ENCODE assay signal across 33 cellular contexts in genomic region chr5:173835662-173836061, GRCh38. TPM values are rescaled to one million over a fixed set of nuclear protein-coding genes. Genes with fewer than 3 reads are reported as not detected.
DNase-seq lines count a peak whose midpoint lies in the region; ATAC-seq, FAIRE-seq and TF ChIP-seq lines count a peak whose summit lies in the region.
"Had no signal": no experiment of that assay in that cellular context is flagged by ENCODE, and none has a peak within 500 bp of the region (broad histone marks: within the 10 kb centered on the region; RNA-seq: fewer than 3 reads in every experiment).

No MANE protein-coding gene starts in this region.

- H3K4me3 ChIP-seq in left ventricle myocardium inferior (no peak overlapping the region), endodermal cell (ENCODE audit: low read length) (no peak overlapping the region), upper lobe of left lung (no peak overlapping the region), BE2C (ENCODE audit: low read depth, low read length) (no peak overlapping the region)
- no peak overlapping the region for H3K4me3 ChIP-seq in naive thymus-derived CD4-positive, alpha-beta T cell (ENCODE audit: low read length)
- H3K4me3 ChIP-seq: gastroesophageal sphincter, pancreas, Peyer's patch, smooth muscle cell, testis, uterus had no signal

- peaks cover 12% of the 10 kb centered on the region for H3K4me1 ChIP-seq in left ventricle myocardium inferior
- peaks cover 1% of the 10 kb centered on the region for H3K4me1 ChIP-seq in endodermal cell (ENCODE audit: control insufficient read depth, insufficient read depth, low read length)
- no peaks in the 10 kb centered on the region for H3K4me1 ChIP-seq in naive thymus-derived CD4-positive, alpha-beta T cell (ENCODE audit: control insufficient read depth in 2 of 2, insufficient read depth in 2 of 2, low read length in 2 of 2)
- peaks cover 2 to 23% (median 11%) of the 10 kb centered on the region in 4 donors for H3K4me1 ChIP-seq in upper lobe of left lung
- H3K4me1 ChIP-seq in BE2C, result peaks cover 8% of the 10 kb centered on the region
- H3K4me1 ChIP-seq: testis, uterus had no signal

- H3K4me1 Mint-ChIP-seq in endodermal cell, result peaks cover 29% of the 10 kb centered on the region
- peaks cover 0 to 3% (median 0%) of the 10 kb centered on the region in 7 donors for H3K4me1 Mint-ChIP-seq in naive thymus-derived CD4-positive, alpha-beta T cell
- H3K4me1 Mint-ChIP-seq: activated naive CD8-positive, alpha-beta T cell treated with anti-CD3 and anti-CD28 coated beads, Interleukin-2, amount 10 ng/mL, durations not matched to agents 7 days and 5 days; central memory CD8-positive, alpha-beta T cell had no signal

- no peak for TF ChIP-seq EP300 in upper lobe of left lung (IDR thresholded peaks at IDR 0.05)

- no peaks in the 10 kb centered on the region for H3K36me3 Mint-ChIP-seq in endodermal cell (ENCODE audit: low read depth)
- H3K36me3 Mint-ChIP-seq in naive thymus-derived CD4-positive, alpha-beta T cell, result no peaks in the 10 kb centered on the region
- H3K36me3 Mint-ChIP-seq: activated naive CD8-positive, alpha-beta T cell treated with anti-CD3 and anti-CD28 coated beads, Interleukin-2, amount 10 ng/mL, durations not matched to agents 7 days and 5 days had no signal

- H3K9me3 ChIP-seq in left ventricle myocardium inferior (replicated peaks) (no peaks in the 10 kb centered on the region), endodermal cell (ENCODE audit: control insufficient read depth, low read length) (peaks cover 6% of the 10 kb centered on the region), upper lobe of left lung (no peaks in the 10 kb centered on the region), BE2C (no peaks in the 10 kb centered on the region)
- no peaks in the 10 kb centered on the region for H3K9me3 ChIP-seq in naive thymus-derived CD4-positive, alpha-beta T cell (ENCODE audit: control insufficient read depth in 2 of 3, low read length in 3 of 3)
- H3K9me3 ChIP-seq: gastroesophageal sphincter, pancreas, Peyer's patch, testis, uterus had no signal

- no peaks in the 10 kb centered on the region for H3K27me3 Mint-ChIP-seq in endodermal cell (ENCODE audit: insufficient read depth)
- H3K27me3 Mint-ChIP-seq in naive thymus-derived CD4-positive, alpha-beta T cell, result peaks cover 0 to 7% (median 0%) of the 10 kb centered on the region in 5 donors
- H3K27me3 Mint-ChIP-seq: activated naive CD8-positive, alpha-beta T cell treated with anti-CD3 and anti-CD28 coated beads, Interleukin-2, amount 10 ng/mL, durations not matched to agents 7 days and 5 days; central memory CD8-positive, alpha-beta T cell; stimulated activated naive CD8-positive, alpha-beta T cell treated with anti-CD3 and anti-CD28 coated beads, Interleukin-15, Interleukin-2, amounts not matched to agents 100 ng/mL and 50 ng/mL, for 24 hours had no signal

- ATAC-seq in left ventricle myocardium superior (peak; percentile 14), upper lobe of left lung (ENCODE audit: low FRiP score in 2 of 2) (peak in 1 of 2 donors; percentile 17)
- peak; percentile 47 for ATAC-seq in naive thymus-derived CD4-positive, alpha-beta T cell
- ATAC-seq: gastroesophageal sphincter had no signal

- intact Hi-C loops in left ventricle myocardium superior (cut with micrococcal nuclease) (no loop called here), left ventricle myocardium inferior (cut with micrococcal nuclease) (no loop called here)
- intact Hi-C loops in naive thymus-derived CD4-positive, alpha-beta T cell (cut with micrococcal nuclease), result no loop called here

- POLR2A ChIA-PET in naive thymus-derived CD4-positive, alpha-beta T cell (lab: Charles Lee), result no interaction called here

- H3K27me3 ChIP-seq in left ventricle myocardium inferior (ENCODE audit: low read depth), result no peaks in the 10 kb centered on the region
- H3K27me3 ChIP-seq in endodermal cell (ENCODE audit: control insufficient read depth, insufficient read depth, low read length, poor library complexity, severe bottlenecking), result no peaks in the 10 kb centered on the region
- H3K27me3 ChIP-seq in naive thymus-derived CD4-positive, alpha-beta T cell (ENCODE audit: control insufficient read depth in 2 of 2, insufficient read depth in 2 of 2, low read length in 2 of 2), result no peaks in the 10 kb centered on the region
- no peaks in the 10 kb centered on the region for H3K27me3 ChIP-seq in upper lobe of left lung
- no peaks in the 10 kb centered on the region for H3K27me3 ChIP-seq in BE2C
- H3K27me3 ChIP-seq: gastroesophageal sphincter, pancreas, Peyer's patch, testis, uterus had no signal

- H3K9ac ChIP-seq in endodermal cell (ENCODE audit: extremely low read depth, low read length, poor library complexity, severe bottlenecking), result no peak overlapping the region

- H3K36me3 ChIP-seq in left ventricle myocardium inferior (no peaks in the 10 kb centered on the region), endodermal cell (ENCODE audit: control insufficient read depth, insufficient read depth, low read length) (no peaks in the 10 kb centered on the region), upper lobe of left lung (no peaks in the 10 kb centered on the region), BE2C (no peaks in the 10 kb centered on the region)
- no peaks in the 10 kb centered on the region for H3K36me3 ChIP-seq in naive thymus-derived CD4-positive, alpha-beta T cell (ENCODE audit: control insufficient read depth in 2 of 3, insufficient read depth in 3 of 3, low read length in 3 of 3)
- H3K36me3 ChIP-seq: gastroesophageal sphincter, pancreas, Peyer's patch, uterus had no signal

- no peak overlapping the region for H3K4me3 Mint-ChIP-seq in endodermal cell
- H3K4me3 Mint-ChIP-seq in naive thymus-derived CD4-positive, alpha-beta T cell, result no peak overlapping the region
- H3K4me3 Mint-ChIP-seq: activated naive CD8-positive, alpha-beta T cell treated with anti-CD3 and anti-CD28 coated beads, Interleukin-2, amount 10 ng/mL, durations not matched to agents 7 days and 5 days; central memory CD8-positive, alpha-beta T cell; H9; neural crest cell; stimulated activated naive CD8-positive, alpha-beta T cell treated with anti-CD3 and anti-CD28 coated beads, Interleukin-15, Interleukin-2, amounts not matched to agents 100 ng/mL and 50 ng/mL, for 24 hours had no signal

- WGBS in endodermal cell (ENCODE audit: insufficient coverage in 1 of 2, insufficient read length in 1 of 2), 2 experiments, result 78% methylated on average over 6 of the region's 6 CpGs; no CpG with 5 or more reads in 1 of the 2 experiments
- WGBS in upper lobe of left lung, 2 donors, result 68 to 71% methylated on average over 6 of the region's 6 CpGs

- no peak for TF ChIP-seq POLR2A in upper lobe of left lung (IDR thresholded peaks at IDR 0.05)

- H3K27ac Mint-ChIP-seq in endodermal cell, result no peak overlapping the region
- peak overlapping the region in 1 of 9 donors; percentile 18 for H3K27ac Mint-ChIP-seq in naive thymus-derived CD4-positive, alpha-beta T cell
- H3K27ac Mint-ChIP-seq: activated naive CD8-positive, alpha-beta T cell treated with anti-CD3 and anti-CD28 coated beads, Interleukin-2, amount 10 ng/mL, durations not matched to agents 7 days and 5 days; H9; stimulated activated naive CD8-positive, alpha-beta T cell treated with anti-CD3 and anti-CD28 coated beads, Interleukin-15, Interleukin-2, amounts not matched to agents 100 ng/mL and 50 ng/mL, for 24 hours had no signal

- CTCF ChIA-PET in naive thymus-derived CD4-positive, alpha-beta T cell (lab: Charles Lee), result no interaction called here

- no peaks in the 10 kb centered on the region for H3K9me3 Mint-ChIP-seq in endodermal cell
- H3K9me3 Mint-ChIP-seq in naive thymus-derived CD4-positive, alpha-beta T cell, result no peaks in the 10 kb centered on the region
- H3K9me3 Mint-ChIP-seq: activated naive CD8-positive, alpha-beta T cell treated with anti-CD3 and anti-CD28 coated beads, Interleukin-2, amount 10 ng/mL, durations not matched to agents 7 days and 5 days; central memory CD8-positive, alpha-beta T cell; neural crest cell; stimulated activated naive CD8-positive, alpha-beta T cell treated with anti-CD3 and anti-CD28 coated beads, Interleukin-15, Interleukin-2, amounts not matched to agents 100 ng/mL and 50 ng/mL, for 24 hours had no signal

- TF ChIP-seq CTCF in left ventricle myocardium inferior (IDR thresholded peaks at IDR 0.05; ENCODE audit: borderline replicate concordance), result no peak
- TF ChIP-seq CTCF in endodermal cell (conservative IDR thresholded peaks at IDR 0.05), result no peak
- TF ChIP-seq CTCF in upper lobe of left lung (IDR thresholded peaks at IDR 0.05), result no peak
- TF ChIP-seq CTCF in BE2C (IDR thresholded peaks at IDR 0.05; ENCODE audit: low read depth, low read length), result no peak

- DNase-seq in left ventricle myocardium superior, result no peak
- no peak for DNase-seq in left ventricle myocardium inferior
- DNase-seq in endodermal cell, result peak; percentile 43
- no peak for DNase-seq in naive thymus-derived CD4-positive, alpha-beta T cell
- no peak for DNase-seq in upper lobe of left lung
- DNase-seq in T1000 (lab: John Stamatoyannopoulos, UW), result no peak
- DNase-seq in BE2C, result no peak
- DNase-seq in GM19239 (ENCODE audit: insufficient read length, low spot score), result no peak
- DNase-seq: 8988T; activated CD4-positive, CD25-positive, alpha-beta regulatory T cell; activated gamma-delta T cell treated with Interleukin-2 at 50 U/mL for 16 hours; activated naive CD8-positive, alpha-beta T cell treated with anti-CD3 and anti-CD28 coated beads, Interleukin-2, amount 10 ng/mL, durations not matched to agents 7 days and 5 days; activated T-cell treated with anti-CD3 and anti-CD28 coated beads, Interleukin-2, amount 50 U/mL, for 48 hours; dermis blood vessel endothelial cell; DMS 273 treated with DMSO at 0.1 percent for 48 hours; EL; H9; kidney glomerular epithelial cell; NCI-H146; NCI-H2107; NCI-H345; pancreas; Peyer's patch; stimulated activated CD4-positive, alpha-beta T cell treated with anti-CD3 and anti-CD28 coated beads, Interleukin-1b, Interleukin-23, amount 100 ng/mL, for 48 hours; testis; uterus had no signal

- FAIRE-seq in GM19239 (lab: Jason Lieb, UNC), result no peak
- FAIRE-seq: astrocyte, endometrium, pancreas had no signal

- no peak overlapping the region for H3K27ac ChIP-seq in left ventricle myocardium inferior (replicated peaks)
- H3K27ac ChIP-seq in endodermal cell (ENCODE audit: low read depth, low read length), result no peak overlapping the region
- no peak overlapping the region for H3K27ac ChIP-seq in naive thymus-derived CD4-positive, alpha-beta T cell (ENCODE audit: low read depth, low read length)
- peak overlapping the region; percentile 57 to 71 (median 64) for H3K27ac ChIP-seq in upper lobe of left lung
- H3K27ac ChIP-seq: gastroesophageal sphincter, Peyer's patch, testis, uterus had no signal

RNA-seq across cellular contexts. Expression of gene CPEB4, which starts 52.5 kb away (rescaled TPM):
- total RNA-seq in left ventricle myocardium superior (125 TPM), left ventricle myocardium inferior (136 TPM), endodermal cell (10 to 100 TPM in 1 of 2 donors, 1 to 10 TPM in 1; 9.4 to 11.3 TPM), upper lobe of left lung (10 to 100 TPM; 52.6 to 96.4 (median 62.0) TPM)
- polyA plus RNA-seq in endodermal cell (2013, experiment 1 of 2), result 9.7 TPM
- 9.3 TPM for polyA plus RNA-seq in endodermal cell (2013, experiment 2 of 2)
- total RNA-seq in naive thymus-derived CD4-positive, alpha-beta T cell, result 10 to 100 TPM; 12.6 to 40.4 (median 17.5) TPM
- polyA plus RNA-seq in naive thymus-derived CD4-positive, alpha-beta T cell, result 1 to 10 TPM; 3.9 to 6.9 TPM
- polyA plus RNA-seq in BE2C (2012; ENCODE audit: insufficient read depth, insufficient read length, low read depth), result 18.9 TPM

Comparison
In these comparisons a context has a peak if more than half of its experiments do, and no peak if none do; other contexts are left out.
1. H3K27ac ChIP-seq: peak in upper lobe of left lung (4 of 4); none in left ventricle myocardium inferior (single experiment), endodermal cell (single experiment) and naive thymus-derived CD4-positive, alpha-beta T cell (single experiment).